Comparison of ENCODE assay signal across 8 cellular contexts in the genomic region with DNA sequence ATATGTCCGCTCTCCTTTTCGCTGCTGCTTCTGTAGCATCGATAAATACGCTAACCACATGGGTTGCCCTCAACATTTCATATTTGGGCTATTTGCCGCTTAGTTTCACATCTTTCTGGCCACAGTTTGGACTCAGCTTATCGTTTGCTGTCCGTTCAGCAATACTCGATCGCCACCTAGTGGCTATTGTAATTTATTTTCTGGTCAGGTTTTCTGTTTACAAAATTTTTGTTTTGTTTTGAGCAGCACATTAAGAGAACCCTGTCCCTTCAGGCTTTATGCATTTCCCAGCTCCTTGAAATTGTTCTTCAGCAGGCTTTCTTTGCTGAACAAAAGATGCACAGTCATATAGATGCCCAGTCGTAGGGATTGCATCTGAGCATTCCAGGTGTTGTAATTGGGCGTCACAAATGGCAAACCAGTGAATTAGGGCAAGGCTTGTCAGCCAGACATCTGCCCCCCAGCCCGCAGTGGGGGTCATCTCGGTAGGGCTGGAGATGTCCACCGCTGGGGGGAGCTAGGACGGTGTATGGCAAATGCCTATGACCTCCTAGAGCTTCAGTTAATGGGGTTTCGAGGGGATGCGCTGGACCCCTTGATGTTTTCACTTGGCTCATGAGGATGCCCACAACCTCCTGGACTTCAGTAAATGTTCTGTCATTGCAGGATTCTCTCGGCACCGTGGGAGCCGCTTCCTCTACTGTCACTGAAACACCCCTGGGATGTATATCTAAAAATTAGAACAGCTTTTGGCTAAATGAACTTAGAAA. TPM values are rescaled to one million over a fixed set of nuclear protein-coding genes. Genes with fewer than 3 reads are reported as not detected.
A peak's percentile ranks its signal among the peaks of the same experiment; 100 is the strongest.
DNase-seq lines count a peak whose midpoint lies in the region; ATAC-seq and TF ChIP-seq lines count a peak whose summit lies in the region.
"Not testable (repeated sequence)": the region's sequence is repeated elsewhere in the genome, so short reads cannot be mapped to it uniquely, and the experiment has no call there.

No MANE protein-coding gene starts in this region.

- not testable (repeated sequence) for H3K9me3 Mint-ChIP-seq in activated CD8-positive, alpha-beta T cell treated with anti-CD3 and anti-CD28 coated beads for 36 hours; naive thymus-derived CD8-positive, alpha-beta T cell

- not testable (repeated sequence) for H3K27ac Mint-ChIP-seq in activated CD8-positive, alpha-beta T cell treated with anti-CD3 and anti-CD28 coated beads for 36 hours
- peak overlapping the region in 1 of 10 donors; percentile 1 for H3K27ac Mint-ChIP-seq in naive thymus-derived CD8-positive, alpha-beta T cell

- DNase-seq in CD1c-positive myeloid dendritic cell (ENCODE audit: extremely low spot score) (peak; percentile 54), NAMALWA (ENCODE audit: low spot score) (peak; percentile 49), glomerular endothelial cell (ENCODE audit: extremely low read depth, low read depth, low spot score) (peak; percentile 16), stromal cell of bone marrow (ENCODE audit: low read depth) (peak; percentile 30)
- DNase-seq in activated CD8-positive, alpha-beta T cell treated with anti-CD3 and anti-CD28 coated beads for 36 hours: not testable (repeated sequence)
- peak; percentile 2 for DNase-seq in central memory CD4-positive, alpha-beta T cell
- DNase-seq in naive thymus-derived CD8-positive, alpha-beta T cell: peak in 4 of 10 donors; percentile 20 to 46 (median 42)

- ATAC-seq in GM18517 (IDR thresholded peaks at IDR 0.05; ENCODE audit: unreplicated experiment): peak; percentile 65
- ATAC-seq in activated CD8-positive, alpha-beta T cell treated with anti-CD3 and anti-CD28 coated beads for 36 hours; naive thymus-derived CD8-positive, alpha-beta T cell: not testable (repeated sequence)

- H3K36me3 Mint-ChIP-seq in activated CD8-positive, alpha-beta T cell treated with anti-CD3 and anti-CD28 coated beads for 36 hours (ENCODE audit: low read depth); naive thymus-derived CD8-positive, alpha-beta T cell: not testable (repeated sequence)

- POLR2A ChIA-PET in activated CD8-positive, alpha-beta T cell treated with anti-CD3 and anti-CD28 coated beads for 36 hours (lab: Charles Lee); naive thymus-derived CD8-positive, alpha-beta T cell (lab: Charles Lee): not testable (repeated sequence)

- H3K27me3 Mint-ChIP-seq in activated CD8-positive, alpha-beta T cell treated with anti-CD3 and anti-CD28 coated beads for 36 hours; naive thymus-derived CD8-positive, alpha-beta T cell: not testable (repeated sequence)

- TF ChIP-seq CTCF in activated CD8-positive, alpha-beta T cell treated with anti-CD3 and anti-CD28 coated beads for 36 hours (IDR thresholded peaks at IDR 0.05): peak; percentile 74

- H3K4me3 Mint-ChIP-seq in activated CD8-positive, alpha-beta T cell treated with anti-CD3 and anti-CD28 coated beads for 36 hours: peak overlapping the region; percentile 40
- H3K4me3 Mint-ChIP-seq in naive thymus-derived CD8-positive, alpha-beta T cell: peak overlapping the region in 9 of 10 donors; percentile 22 to 82 (median 66)

- CTCF ChIA-PET in activated CD8-positive, alpha-beta T cell treated with anti-CD3 and anti-CD28 coated beads for 36 hours (lab: Charles Lee): interaction anchor here (0.7 to 1.0 kb wide), 2 partner anchors 38 to 1322 kb away, joined by 3 read pairs; no protein-coding TSS in a partner anchor

- intact Hi-C loops in activated CD8-positive, alpha-beta T cell treated with anti-CD3 and anti-CD28 coated beads for 36 hours (cut with micrococcal nuclease): not testable (repeated sequence)

- not testable (repeated sequence) for H3K4me1 Mint-ChIP-seq in activated CD8-positive, alpha-beta T cell treated with anti-CD3 and anti-CD28 coated beads for 36 hours (ENCODE audit: low read depth)
- peaks cover 0 to 19% (median 12%) of the 10 kb centered on the region in 4 donors for H3K4me1 Mint-ChIP-seq in naive thymus-derived CD8-positive, alpha-beta T cell

RNA-seq across cellular contexts. Expression of gene FRG2C, which starts 20.9 kb away (rescaled TPM):
- not detected for total RNA-seq in activated CD8-positive, alpha-beta T cell treated with anti-CD3 and anti-CD28 coated beads for 36 hours
- not detected in 2 replicates for total RNA-seq in glomerular endothelial cell
- not detected for total RNA-seq in naive thymus-derived CD8-positive, alpha-beta T cell
- polyA plus RNA-seq in naive thymus-derived CD8-positive, alpha-beta T cell: not detected
